ENCODE assay signal across 27 cellular contexts in the genomic region with DNA sequence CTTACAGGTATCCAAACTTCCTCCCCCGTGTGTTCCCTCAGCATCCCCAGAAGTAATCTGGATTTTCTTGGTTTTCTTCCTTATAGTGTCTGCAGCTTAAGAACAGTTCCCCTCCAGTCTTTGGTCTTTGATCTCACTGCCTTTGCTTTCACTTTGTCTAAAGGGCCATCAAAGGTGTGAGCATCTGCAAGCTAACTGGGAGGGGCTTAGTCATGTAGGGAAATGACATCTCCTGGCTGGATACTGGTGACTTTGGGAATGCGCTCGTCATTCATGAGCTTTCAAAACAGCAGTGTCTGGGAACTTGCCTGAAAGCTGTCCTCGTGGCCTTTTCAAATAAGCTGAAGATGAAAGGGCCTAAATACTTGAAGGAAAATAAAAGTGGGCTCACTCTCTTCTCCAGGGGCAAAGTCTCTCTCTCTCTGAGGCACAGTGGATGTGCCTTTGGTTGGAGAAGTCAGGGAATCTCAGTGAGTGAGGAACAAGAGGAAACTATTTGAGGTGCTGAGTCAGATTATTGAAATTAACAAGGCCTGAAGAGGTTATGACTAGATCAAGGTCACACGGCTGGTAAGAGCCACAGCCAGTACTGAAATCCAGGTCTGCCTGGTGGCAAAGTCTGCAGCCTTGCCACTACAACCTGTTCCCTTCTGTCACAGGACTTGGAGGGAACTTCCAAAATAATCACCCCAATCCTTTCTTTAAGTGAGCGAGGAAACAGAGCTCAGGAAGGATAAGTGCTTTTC. TPM values are rescaled to one million over a fixed set of nuclear protein-coding genes. Genes with fewer than 3 reads are reported as not detected.
DNase-seq lines count a peak whose midpoint lies in the region; ATAC-seq and TF ChIP-seq lines count a peak whose summit lies in the region.
"Had no signal": no experiment of that assay in that cellular context is flagged by ENCODE, and none has a peak within 500 bp of the region (broad histone marks: within the 10 kb centered on the region; RNA-seq: fewer than 3 reads in every experiment).

No MANE protein-coding gene starts in this region.

- H2AFZ ChIP-seq in H9 (ENCODE audit: low read length), result no peak overlapping the region
- 0 out of 2 replicates have a peak overlapping the region, but pooled peaks have one; percentile 1 for H2AFZ ChIP-seq in OCI-LY3 (ENCODE audit: low read depth, low read length)

- no peaks in the 10 kb centered on the region for H4K20me1 ChIP-seq in H9 (ENCODE audit: control insufficient read depth, insufficient read depth, insufficient read length)
- no peaks in the 10 kb centered on the region for H4K20me1 ChIP-seq in OCI-LY3 (ENCODE audit: insufficient read depth, low read length)

- no peaks in the 10 kb centered on the region for H3K79me1 ChIP-seq in H9 (ENCODE audit: insufficient read depth, low read depth, low read length, poor library complexity, severe bottlenecking)

- H3T11ph ChIP-seq in H9 (ENCODE audit: low read length), result no peak overlapping the region

- H4K91ac ChIP-seq in H9 (ENCODE audit: insufficient read length, low read depth, low read length), result no peak overlapping the region

- H3K27me3 Mint-ChIP-seq in H9 (ENCODE audit: low read depth), result peaks cover 9% of the 10 kb centered on the region
- H3K27me3 Mint-ChIP-seq: CD4-positive, alpha-beta T cell; central memory CD8-positive, alpha-beta T cell had no signal

- no peak overlapping the region for H3K23ac ChIP-seq in H9 (ENCODE audit: insufficient read length, low read depth, low read length)

- no peak overlapping the region for H3K18ac ChIP-seq in H9 (ENCODE audit: insufficient read length, low read depth, low read length)

- no peak overlapping the region for H3K56ac ChIP-seq in H9 (ENCODE audit: insufficient read length, low read depth, low read length)

- no peaks in the 10 kb centered on the region for H3K79me2 ChIP-seq in H9 (ENCODE audit: insufficient read depth, low read length)
- H3K79me2 ChIP-seq in OCI-LY3 (ENCODE audit: low read length), result no peaks in the 10 kb centered on the region

- no peak overlapping the region for H2BK15ac ChIP-seq in H9 (ENCODE audit: low read depth, low read length)

- no peak overlapping the region for H2BK12ac ChIP-seq in H9 (ENCODE audit: insufficient read length, low read depth, low read length)

- no CpG with 5 or more reads among the region's 6 CpGs for WGBS in H9 (ENCODE audit: extremely low coverage, insufficient read length, low lambda C conversion rate)

- H3K4me1 ChIP-seq in H9 (ENCODE audit: insufficient read depth, low read length) (peaks cover 13% of the 10 kb centered on the region), OCI-LY3 (ENCODE audit: low read length) (peaks cover 61% of the 10 kb centered on the region)
- H3K4me1 ChIP-seq: lower lobe of right lung, thyroid gland had no signal

- H3K23me2 ChIP-seq in H9 (ENCODE audit: insufficient read length, low read depth, low read length, poor library complexity, severe bottlenecking), result no peaks in the 10 kb centered on the region

- no peaks in the 10 kb centered on the region for H3K36me3 Mint-ChIP-seq in H9 (ENCODE audit: insufficient read depth in 1 of 3, low read depth in 3 of 3)

- H3K27ac Mint-ChIP-seq in H9, result peak overlapping the region in 1 of 3 experiments; percentile 55; a peak in 2 of 7 replicates
- H3K27ac Mint-ChIP-seq: CD4-positive, alpha-beta T cell had no signal

- H2AK5ac ChIP-seq in H9 (ENCODE audit: insufficient read length, low read length), result no peak overlapping the region

- ATAC-seq in HG02623 (IDR thresholded peaks at IDR 0.05; ENCODE audit: unreplicated experiment) (no peak), HG03045 (IDR thresholded peaks at IDR 0.05; ENCODE audit: unreplicated experiment) (no peak)
- ATAC-seq: HCT116, lower lobe of right lung had no signal

- no peak overlapping the region for H2BK5ac ChIP-seq in H9 (ENCODE audit: insufficient read length, low read length)

- no peak overlapping the region for H3K9ac ChIP-seq in H9 (ENCODE audit: extremely low read depth, insufficient read length, low read length)
- no peak overlapping the region for H3K9ac ChIP-seq in OCI-LY3 (ENCODE audit: low read length)

- no peaks in the 10 kb centered on the region for H3K36me3 ChIP-seq in OCI-LY3 (replicated peaks; ENCODE audit: low read depth, low read length)
- H3K36me3 ChIP-seq: lower lobe of right lung, MG63, thyroid gland had no signal

- H4K5ac ChIP-seq in H9 (ENCODE audit: insufficient read length, low read depth, low read length), result no peak overlapping the region

- H3K4ac ChIP-seq in H9 (ENCODE audit: low read depth, low read length), result no peak overlapping the region

- H4K8ac ChIP-seq in H9 (replicated peaks; ENCODE audit: insufficient read length, low read depth, low read length), result no peak overlapping the region

- H2BK20ac ChIP-seq in H9 (ENCODE audit: low read depth, low read length, poor library complexity, severe bottlenecking), result no peak overlapping the region

- H3K4me1 Mint-ChIP-seq in H9, result peaks cover 42% of the 10 kb centered on the region in 2 experiments
- H3K4me1 Mint-ChIP-seq: central memory CD8-positive, alpha-beta T cell had no signal

- H3K4me3 ChIP-seq in OCI-LY3 (ENCODE audit: low read length), result no peak overlapping the region
- no peak overlapping the region for H3K4me3 ChIP-seq in epithelial cell of esophagus (ENCODE audit: low read length)
- H3K4me3 ChIP-seq: lower lobe of right lung, MG63, thyroid gland had no signal

- H3K4me3 Mint-ChIP-seq in H9, result peak overlapping the region; percentile 8 to 64
- H3K4me3 Mint-ChIP-seq: CD4-positive, alpha-beta T cell; central memory CD8-positive, alpha-beta T cell had no signal

- H3K9me3 Mint-ChIP-seq in H9, result no peaks in the 10 kb centered on the region
- H3K9me3 Mint-ChIP-seq: CD4-positive, alpha-beta T cell; central memory CD8-positive, alpha-beta T cell had no signal

- intact Hi-C loops in posterior cingulate gyrus (cut with DNase I), result no loop called here

- no peak for TF ChIP-seq CTCF in H9 (conservative IDR thresholded peaks at IDR 0.05)
- no peak for TF ChIP-seq CTCF in OCI-LY3 (IDR thresholded peaks at IDR 0.05; ENCODE audit: low read depth, low read length)
- no peak for TF ChIP-seq CTCF in epithelial cell of esophagus (IDR thresholded peaks at IDR 0.05; ENCODE audit: insufficient read depth, low read depth, low read length, missing control alignments)

- H3K27ac ChIP-seq in H9 (ENCODE audit: insufficient read length, low read depth, low read length) (no peak overlapping the region), OCI-LY3 (ENCODE audit: low read length) (no peak overlapping the region)
- H3K27ac ChIP-seq: epithelial cell of prostate, lower lobe of right lung, thyroid gland had no signal

- no peak overlapping the region for H3K14ac ChIP-seq in H9 (ENCODE audit: insufficient read depth, low read length)

- H2BK120ac ChIP-seq in H9 (ENCODE audit: low read depth, low read length, poor library complexity, severe bottlenecking), result no peak overlapping the region

- H3K9me3 ChIP-seq in H9 (ENCODE audit: control insufficient read depth, low read depth, low read length), result no peaks in the 10 kb centered on the region
- no peaks in the 10 kb centered on the region for H3K9me3 ChIP-seq in OCI-LY3 (ENCODE audit: insufficient read depth, low read length)
- H3K9me3 ChIP-seq: lower lobe of right lung, MG63, thyroid gland had no signal

- peak overlapping the region; percentile 16 for H3K4me2 ChIP-seq in H9 (ENCODE audit: insufficient read depth, insufficient read length, low read length)
- H3K4me2 ChIP-seq in OCI-LY3 (ENCODE audit: low read length), result peak overlapping the region; percentile 43

- no peak for DNase-seq in H9
- DNase-seq in epithelial cell of esophagus (ENCODE audit: low read depth), result peak; percentile 13
- DNase-seq in pons (ENCODE audit: low spot score), result peak; percentile 9
- no peak for DNase-seq in LoVo (ENCODE audit: low spot score)
- no peak for DNase-seq in posterior cingulate gyrus
- DNase-seq: activated CD4-positive, alpha-beta T cell treated with anti-CD3 and anti-CD28 coated beads for 1 hour; activated naive CD4-positive, alpha-beta T cell treated with anti-CD3 and anti-CD28 coated beads, Interleukin-2, amount 50 U/mL, for 16 hours; activated T-cell treated with anti-CD3 and anti-CD28 coated beads, Interleukin-2, amount 50 U/mL, for 48 hours; anterior cingulate cortex; CD4-positive, alpha-beta T cell; GF-D8; IMR-90; lower lobe of right lung; MG63; NCI-H1436; NCI-H510A treated with DMSO at 0.1 percent for 48 hours; stimulated activated CD4-positive, alpha-beta T cell treated with anti-CD3 and anti-CD28 coated beads, Interleukin-4, amount 100 ng/mL, for 1 hour; stimulated activated naive CD4-positive, alpha-beta T cell treated with Interleukin-2 at 50 U/mL for 16 hours; SW 1271; thyroid gland had no signal

- H3K27me3 ChIP-seq in H9 (ENCODE audit: insufficient read depth, low read length), result no peaks in the 10 kb centered on the region
- peaks cover 6% of the 10 kb centered on the region; the same call in 1 of the 2 replicates for H3K27me3 ChIP-seq in OCI-LY3 (ENCODE audit: low read depth, low read length)
- H3K27me3 ChIP-seq: MG63, thyroid gland had no signal

RNA-seq across cellular contexts. Expression of a gene that starts 45.6 kb away (rescaled TPM):
- 4.3 and 4.6 TPM in 2 replicates for total RNA-seq in H9 (2021)
- total RNA-seq: activated CD8-positive, alpha-beta memory T cell treated with anti-CD3 and anti-CD28 coated beads for 36 hours had no signal

Comparison
In these comparisons a context has a peak if more than half of its experiments do, and no peak if none do; other contexts are left out.
1. DNase-seq: peak in epithelial cell of esophagus (single experiment) and pons (single experiment); none in H9 (single experiment), LoVo (single experiment) and posterior cingulate gyrus (0 of 10).